In genomic region chr10:7410306-7410799, GRCh38 we compare ENCODE assay signal across 8 cellular contexts. TPM values are rescaled to one million over a fixed set of nuclear protein-coding genes. Genes with fewer than 3 reads are reported as not detected.
A peak's percentile ranks its signal among the peaks of the same experiment; 100 is the strongest.
DNase-seq lines count a peak whose midpoint lies in the region; ATAC-seq, FAIRE-seq and TF ChIP-seq lines count a peak whose summit lies in the region.

No MANE protein-coding gene starts in this region.

- H3K9me3 ChIP-seq in AG04450 (ENCODE audit: control insufficient read depth, insufficient read depth, low read length) (peaks cover 14% of the 10 kb centered on the region; the same call in 1 of the 2 replicates), neutrophil (no peaks in the 10 kb centered on the region)

- FAIRE-seq in GM19239 (lab: Jason Lieb, UNC) = no peak

- H3K4me1 ChIP-seq in neutrophil (ENCODE audit: control insufficient read depth in 1 of 2, insufficient read depth in 1 of 2, low read depth in 1 of 2, low read length in 1 of 2) = peaks cover 58 to 63% of the 10 kb centered on the region in 2 experiments

- H3K27ac ChIP-seq in AG04450 (ENCODE audit: low read depth, low read length) = no peak overlapping the region
- H3K27ac ChIP-seq in neutrophil = no peak overlapping the region

- TF ChIP-seq CTCF in AG04450 (IDR thresholded peaks at IDR 0.05; ENCODE audit: low read depth, low read length) = no peak
- no peak for TF ChIP-seq CTCF in fibroblast of mammary gland (conservative IDR thresholded peaks at IDR 0.05; ENCODE audit: control insufficient read depth, insufficient read depth, low read depth, low read length)
- TF ChIP-seq CTCF in neutrophil (IDR thresholded peaks at IDR 0.05) = no peak

- H3K4me3 ChIP-seq in AG04450 (ENCODE audit: low read depth, low read length) (peak overlapping the region; percentile 67), fibroblast of mammary gland (ENCODE audit: control insufficient read depth, low read depth, low read length) (peak overlapping the region; percentile 53), neutrophil (ENCODE audit: low read depth in 1 of 2, low read length in 1 of 2) (peak overlapping the region; percentile 63 to 69)

- H3K36me3 ChIP-seq in neutrophil = no peaks in the 10 kb centered on the region

- DNase-seq in AG04450 (ENCODE audit: low read depth, low spot score) = no peak
- peak; percentile 30 for DNase-seq in activated T-cell treated with anti-CD3 and anti-CD28 coated beads for 4 hours
- DNase-seq in fibroblast of mammary gland (ENCODE audit: low read depth) = peak; percentile 12
- DNase-seq in GM19239 (ENCODE audit: insufficient read length, low spot score) = no peak
- no peak for DNase-seq in SW 1271 (lab: John Stamatoyannopoulos, UW)

- CTCF ChIA-PET in AG04450 (lab: Charles Lee) = interaction anchor here (0.6 to 2.7 kb wide), 14 partner anchors 150 to 988 kb away, joined by 3 to 13 read pairs (median 4); no protein-coding TSS in a partner anchor

- POLR2A ChIA-PET in AG04450 (lab: Yijun Ruan, JAX) = interaction anchor here (0.6 kb wide), 1 partner anchor 689 kb away, joined by 4 read pairs; no protein-coding TSS in a partner anchor

- H3K27me3 ChIP-seq in AG04450 (ENCODE audit: control insufficient read depth, insufficient read depth, low read length) (peaks cover 49% of the 10 kb centered on the region), neutrophil (peaks cover 88% of the 10 kb centered on the region)

- ATAC-seq in HG03439 (IDR thresholded peaks at IDR 0.05; ENCODE audit: unreplicated experiment) (peak; percentile 8), GM21737 (IDR thresholded peaks at IDR 0.05; ENCODE audit: unreplicated experiment) (no peak)

RNA-seq across cellular contexts. Expression of gene SFMBT2, which starts 0.5 kb away (rescaled TPM):
- 1.3 and 1.4 TPM in 2 replicates for polyA plus RNA-seq in AG04450 (2011; rRNA removed)
- 2.4 and 2.7 TPM in 2 replicates for polyA minus RNA-seq in AG04450 (2011; rRNA and poly(A)+ RNA removed)

Comparison
In these comparisons a context has a peak if more than half of its experiments do, and no peak if none do; other contexts are left out.
1. DNase-seq: peak in activated T-cell treated with anti-CD3 and anti-CD28 coated beads for 4 hours (single experiment) and fibroblast of mammary gland (single experiment); none in AG04450 (single experiment), GM19239 (single experiment) and SW 1271 (0 of 2).
2. Peak in every context shown above with its lines, with median percentiles within 50 percentile points of each other: H3K4me3 ChIP-seq.